Comparison of ENCODE assay signal across 8 cellular contexts in the genomic region with DNA sequence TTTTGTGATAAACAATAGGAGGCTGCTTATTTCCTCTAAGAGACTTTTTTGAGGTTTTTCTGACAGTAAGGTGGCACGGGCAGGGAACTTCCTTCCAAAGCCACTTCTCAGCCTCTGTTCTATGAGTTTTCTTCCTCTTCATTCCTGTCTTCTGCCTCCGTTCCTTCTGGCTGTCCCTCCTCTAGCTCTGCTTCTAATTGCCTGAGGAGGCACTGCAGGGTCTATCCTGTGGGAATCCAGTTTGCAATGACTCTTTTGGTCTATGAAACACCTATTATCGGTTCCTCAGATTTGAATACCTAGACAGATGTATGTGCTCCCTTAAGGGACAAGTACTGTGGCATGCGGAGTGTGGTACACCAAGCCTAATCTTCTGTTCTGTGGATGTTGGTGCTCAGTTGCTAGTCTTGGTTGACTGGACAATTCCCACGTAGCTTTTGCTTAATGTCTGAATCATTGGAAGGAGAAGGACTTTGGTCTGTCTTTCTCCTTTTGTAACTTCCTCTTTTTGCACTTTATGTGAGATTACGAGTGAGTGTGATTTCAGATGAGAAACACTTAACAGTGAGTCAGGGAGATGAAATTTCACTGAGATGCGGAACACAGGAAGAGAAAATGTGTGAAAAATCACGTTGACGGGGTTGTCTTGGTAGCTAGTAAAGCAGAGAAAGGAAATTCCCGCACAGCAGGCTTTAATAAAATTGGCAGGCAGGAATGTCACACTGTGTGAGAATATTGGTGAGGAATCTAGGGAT.
DNase-seq lines count a peak whose midpoint lies in the region; ATAC-seq and TF ChIP-seq lines count a peak whose summit lies in the region.

No MANE protein-coding gene starts in this region.

- TF ChIP-seq CTCF in osteocyte (IDR thresholded peaks at IDR 0.05) (no peak), dorsolateral prefrontal cortex (IDR thresholded peaks at IDR 0.05 in 54 of 56, conservative IDR thresholded peaks at IDR 0.05 in 2 of 56; ENCODE audit: low read depth in 1 of 56, partially characterized antibody in 56 of 56) (no peak)

- H3K27ac Mint-ChIP-seq in osteocyte (ENCODE audit: unreplicated experiment) = peak overlapping the region; percentile 78

- H3K36me3 Mint-ChIP-seq in osteocyte (ENCODE audit: unreplicated experiment) = no peaks in the 10 kb centered on the region

- no peaks in the 10 kb centered on the region for H3K9me3 Mint-ChIP-seq in osteocyte (ENCODE audit: unreplicated experiment)

- intact Hi-C loops in dorsolateral prefrontal cortex (cut with DNase I) = no loop called here

- DNase-seq in UCSD-AML1 (lab: John Stamatoyannopoulos, UW; ENCODE audit: unreplicated experiment) (peak; percentile 8), osteocyte (ENCODE audit: extremely low spot score, unreplicated experiment) (no peak), SW 1271 (lab: John Stamatoyannopoulos, UW) (no peak), dorsolateral prefrontal cortex (no peak)
- DNase-seq in activated CD8-positive, alpha-beta memory T cell treated with anti-CD3 and anti-CD28 coated beads, Interleukin-2, amount 50 U/mL, for 4 hours = no peak
- no peak for DNase-seq in effector CD4-positive, alpha-beta T cell

- H3K27me3 Mint-ChIP-seq in osteocyte (ENCODE audit: unreplicated experiment) = no peaks in the 10 kb centered on the region

- peak overlapping the region; percentile 15 for H3K4me3 Mint-ChIP-seq in osteocyte (ENCODE audit: unreplicated experiment)

- no peaks in the 10 kb centered on the region for H3K27me3 ChIP-seq in dorsolateral prefrontal cortex

- peaks cover 19% of the 10 kb centered on the region for H3K4me1 Mint-ChIP-seq in osteocyte (ENCODE audit: unreplicated experiment)

- H3K4me3 ChIP-seq in dorsolateral prefrontal cortex = no peak overlapping the region

- peak; percentile 54 for ATAC-seq in GM18858 (IDR thresholded peaks at IDR 0.05; ENCODE audit: unreplicated experiment)
- peak; percentile 38 for ATAC-seq in HG03097 (IDR thresholded peaks at IDR 0.05; ENCODE audit: low FRiP score, unreplicated experiment)

- no peak overlapping the region for H3K27ac ChIP-seq in dorsolateral prefrontal cortex
